ENCODE assay signal across 8 cellular contexts in genomic region chr6:18122128-18123093, GRCh38. TPM values are rescaled to one million over a fixed set of nuclear protein-coding genes. Genes with fewer than 3 reads are reported as not detected.
DNase-seq lines count a peak whose midpoint lies in the region; ATAC-seq and TF ChIP-seq lines count a peak whose summit lies in the region.

Gene NHLRC1 (minus strand): TSS chr6:18122677. CDS start chr6:18122606, 71 bp downstream.

- H3K27ac Mint-ChIP-seq in chondrocyte (ENCODE audit: unreplicated experiment): peak within 1 kb of the TSS; percentile 69

- H3K27me3 ChIP-seq in kidney epithelial cell (ENCODE audit: control insufficient read depth, insufficient read depth, low read length): peaks cover 3% of the 10 kb centered on the region
- H3K27me3 ChIP-seq in SJCRH30: no peaks in the 10 kb centered on the region

- H3K36me3 ChIP-seq in kidney epithelial cell (ENCODE audit: control insufficient read depth, insufficient read depth, low read length): no peaks in the 10 kb centered on the region
- no peaks in the 10 kb centered on the region for H3K36me3 ChIP-seq in SJCRH30

- peak within 1 kb of the TSS; percentile 71 for H3K4me3 Mint-ChIP-seq in chondrocyte (ENCODE audit: unreplicated experiment)

- no peak within 1 kb of the TSS for H3K27ac ChIP-seq in SJCRH30

- DNase-seq in NCI-H187 (lab: John Stamatoyannopoulos, UW): peak; percentile 65 to 76
- peak; percentile 55 to 74 for DNase-seq in activated CD4-positive, alpha-beta T cell treated with anti-CD3 and anti-CD28 coated beads for 24 hours (ENCODE audit: low read depth in 2 of 2)
- DNase-seq in chondrocyte (ENCODE audit: low spot score): peak; percentile 97
- peak; percentile 48 for DNase-seq in kidney epithelial cell (ENCODE audit: low read depth)
- peak; percentile 66 to 73 (median 72) for DNase-seq in stimulated activated CD4-positive, alpha-beta T cell treated with anti-CD3 and anti-CD28 coated beads, Interleukin-12 subunit alpha, Interleukin-12 subunit beta, amount 100 ng/mL, for 48 hours (ENCODE audit: low read depth in 2 of 3, low spot score in 1 of 3)
- no peak for DNase-seq in SJCRH30

- H3K9me3 Mint-ChIP-seq in chondrocyte (ENCODE audit: low read depth): no peaks in the 10 kb centered on the region

- peak; percentile 99 for ATAC-seq in HG02623 (IDR thresholded peaks at IDR 0.05; ENCODE audit: unreplicated experiment)

- peaks cover 11% of the 10 kb centered on the region for H3K4me1 Mint-ChIP-seq in chondrocyte (ENCODE audit: low read depth)

- TF ChIP-seq CTCF in GM12873 (IDR thresholded peaks at IDR 0.05; ENCODE audit: insufficient read depth, low read depth, low read length, missing control alignments): peak; percentile 78
- TF ChIP-seq CTCF in chondrocyte (IDR thresholded peaks at IDR 0.05): peak; percentile 96
- TF ChIP-seq CTCF in kidney epithelial cell (IDR thresholded peaks at IDR 0.05; ENCODE audit: insufficient read depth, low read length, poor library complexity, severe bottlenecking): peak; percentile 90

- peak within 1 kb of the TSS; percentile 44 for H3K4me3 ChIP-seq in kidney epithelial cell (ENCODE audit: low read depth, low read length)
- no peak within 1 kb of the TSS for H3K4me3 ChIP-seq in SJCRH30

- no peaks in the 10 kb centered on the region for H3K4me1 ChIP-seq in SJCRH30

- no peaks in the 10 kb centered on the region for H3K9me3 ChIP-seq in SJCRH30 (replicated peaks)

- no peaks in the 10 kb centered on the region for H3K27me3 Mint-ChIP-seq in chondrocyte (ENCODE audit: low read depth)

- H3K36me3 Mint-ChIP-seq in chondrocyte (ENCODE audit: low read depth): no peaks in the 10 kb centered on the region

RNA-seq across cellular contexts. Expression of gene NHLRC1, which starts in this region (rescaled TPM):
- total RNA-seq in chondrocyte (1.1 to 1.8 TPM (median 1.2 TPM) in 3 replicates), kidney epithelial cell (3.1 and 4.5 TPM in 2 replicates)
- not detected in 2 replicates for total RNA-seq in SJCRH30 (2014; rRNA removed; shearing (Covaris generic))

Comparison
In these comparisons a context has a peak if more than half of its experiments do, and no peak if none do; other contexts are left out.
1. DNase-seq: peak in NCI-H187 (2 of 2), activated CD4-positive, alpha-beta T cell treated with anti-CD3 and anti-CD28 coated beads for 24 hours (2 of 2), chondrocyte (single experiment), kidney epithelial cell (single experiment) and stimulated activated CD4-positive, alpha-beta T cell treated with anti-CD3 and anti-CD28 coated beads, Interleukin-12 subunit alpha, Interleukin-12 subunit beta, amount 100 ng/mL, for 48 hours (3 of 3); none in SJCRH30 (0 of 2).
2. Peak in every context shown above with its lines, with median percentiles within 50 percentile points of each other: CTCF ChIP-seq.